Comparison of ENCODE assay signal across 25 cellular contexts in genomic region chr4:136634121-136634520, GRCh38.
"Had no signal": no experiment of that assay in that cellular context is flagged by ENCODE, and none has a peak within 500 bp of the region (broad histone marks: within the 10 kb centered on the region; RNA-seq: fewer than 3 reads in every experiment).

No MANE protein-coding gene starts in this region.

- H3K27ac ChIP-seq: brain microvascular endothelial cell, colonic mucosa, Peyer's patch, RWPE1, SJCRH30 had no signal

- H3K4me1 ChIP-seq: colonic mucosa, Peyer's patch, SJCRH30 had no signal

- H3K4me3 ChIP-seq: colonic mucosa, Peyer's patch, SJCRH30 had no signal

- H3K9me3 ChIP-seq: colonic mucosa, Peyer's patch, SJCRH30 had no signal

- H3K36me3 ChIP-seq: brain microvascular endothelial cell, colonic mucosa, Peyer's patch, SJCRH30 had no signal

- DNase-seq: activated B cell treated with CpG ODN at 0.5 μM for 24 hours; activated CD4-positive, alpha-beta memory T cell treated with anti-CD3 and anti-CD28 coated beads for 36 hours; activated CD4-positive, alpha-beta T cell treated with anti-CD3 and anti-CD28 coated beads, Interleukin-2, amount 10 ng/mL, durations not matched to agents 7 days and 5 days; activated CD8-positive, alpha-beta memory T cell treated with anti-CD3 and anti-CD28 coated beads for 24 hours; activated gamma-delta T cell treated with Interleukin-2 at 50 U/mL for 16 hours; activated naive CD4-positive, alpha-beta T cell treated with anti-CD3 and anti-CD28 coated beads, Interleukin-2, amount 10 ng/mL, durations not matched to agents 7 days and 5 days; activated naive CD8-positive, alpha-beta T cell treated with anti-CD3 and anti-CD28 coated beads for 36 hours; activated T-cell treated with anti-CD3 and anti-CD28 coated beads, Interleukin-2, amount 50 U/mL, for 4 hours; brain microvascular endothelial cell; colonic mucosa; Karpas-422; NCI-H1105 treated with DMSO at 0.1 percent for 48 hours; NCI-H1436 treated with DMSO at 0.1 percent for 48 hours; NCI-H187; NCI-H2081; NCI-H510A treated with DMSO at 0.1 percent for 48 hours; Peyer's patch; Right ventricle myocardium superior; SJCRH30; T-cell; T-helper 2 cell; T1000 had no signal

- ATAC-seq: activated T-cell treated with anti-CD3 and anti-CD28 coated beads, Interleukin-2, amount 50 U/mL, for 4 hours; activated T-helper 17 cell treated with anti-CD3 and anti-CD28 coated beads, Interleukin-2, amount 50 U/mL, for 72 hours; T-cell had no signal

- H3K27me3 ChIP-seq: brain microvascular endothelial cell, colonic mucosa, Peyer's patch, SJCRH30 had no signal

- FAIRE-seq: TTC549 had no signal
